ENCODE assay signal across 8 cellular contexts in genomic region chr2:173401716-173402326, GRCh38. TPM values are rescaled to one million over a fixed set of nuclear protein-coding genes. Genes with fewer than 3 reads are reported as not detected.
DNase-seq lines count a peak whose midpoint lies in the region; ATAC-seq, FAIRE-seq and TF ChIP-seq lines count a peak whose summit lies in the region.
"Had no signal": no experiment of that assay in that cellular context is flagged by ENCODE, and none has a peak within 500 bp of the region (broad histone marks: within the 10 kb centered on the region; RNA-seq: fewer than 3 reads in every experiment).

No MANE protein-coding gene starts in this region.

- H3K4me2 ChIP-seq in smooth muscle cell = peak overlapping the region; percentile 82

- TF ChIP-seq CTCF in HFFc6 (IDR thresholded peaks at IDR 0.05) (no peak), glutamatergic neuron (IDR thresholded peaks at IDR 0.05; ENCODE audit: partially characterized antibody, unreplicated experiment) (no peak), smooth muscle cell (IDR thresholded peaks at IDR 0.05; ENCODE audit: borderline replicate concordance, insufficient read depth, poor library complexity, severe bottlenecking) (no peak)

- H3K9me3 Mint-ChIP-seq in HFFc6 = no peaks in the 10 kb centered on the region
- peaks cover 2% of the 10 kb centered on the region for H3K9me3 Mint-ChIP-seq in glutamatergic neuron (ENCODE audit: unreplicated experiment)
- H3K9me3 Mint-ChIP-seq: naive thymus-derived CD8-positive, alpha-beta T cell had no signal

- FAIRE-seq in RCC 7860 (lab: Jason Lieb, UNC) = peak; percentile 80

- H3K4me3 ChIP-seq in smooth muscle cell = peak overlapping the region; percentile 40

- peaks cover 20% of the 10 kb centered on the region for H3K4me1 Mint-ChIP-seq in HFFc6 (ENCODE audit: low read depth)
- H3K4me1 Mint-ChIP-seq in glutamatergic neuron (ENCODE audit: low read depth, unreplicated experiment) = peaks cover 25% of the 10 kb centered on the region

- DNase-seq in HFFc6 (no peak), RCC 7860 (ENCODE audit: low spot score) (peak; percentile 66), glutamatergic neuron (no peak), smooth muscle cell (lab: John Stamatoyannopoulos, UW; ENCODE audit: unreplicated experiment) (no peak), 8988T (no peak)
- no peak for DNase-seq in activated naive CD4-positive, alpha-beta T cell (lab: John Stamatoyannopoulos, UW)

- no peaks in the 10 kb centered on the region for H3K9me3 ChIP-seq in smooth muscle cell (replicated peaks; ENCODE audit: low read depth)

- H3K36me3 Mint-ChIP-seq in HFFc6 (ENCODE audit: low read depth) = no peaks in the 10 kb centered on the region
- H3K36me3 Mint-ChIP-seq in glutamatergic neuron (ENCODE audit: unreplicated experiment) = no peaks in the 10 kb centered on the region
- H3K36me3 Mint-ChIP-seq: naive thymus-derived CD8-positive, alpha-beta T cell had no signal

- H3K27ac Mint-ChIP-seq in HFFc6 (no peak overlapping the region), glutamatergic neuron (ENCODE audit: unreplicated experiment) (no peak overlapping the region)
- H3K27ac Mint-ChIP-seq: naive thymus-derived CD8-positive, alpha-beta T cell had no signal

- peaks cover 68% of the 10 kb centered on the region for H3K27me3 ChIP-seq in smooth muscle cell (ENCODE audit: low read depth)

- no peak overlapping the region for H3K27ac ChIP-seq in smooth muscle cell (ENCODE audit: low read depth)

- H3K27me3 Mint-ChIP-seq in HFFc6 (ENCODE audit: insufficient read depth) = peaks cover 14% of the 10 kb centered on the region
- H3K27me3 Mint-ChIP-seq in glutamatergic neuron (ENCODE audit: unreplicated experiment) = no peaks in the 10 kb centered on the region

- peak overlapping the region; percentile 56 for H2AFZ ChIP-seq in smooth muscle cell (ENCODE audit: low read depth)

- H3K9ac ChIP-seq in smooth muscle cell (ENCODE audit: low read depth) = no peak overlapping the region

- WGBS in smooth muscle cell (ENCODE audit: low lambda C conversion rate) = 6% methylated on average over 7 of the region's 7 CpGs

- no peaks in the 10 kb centered on the region for H3K36me3 ChIP-seq in smooth muscle cell (ENCODE audit: low read depth)

- ATAC-seq in HG03442 (IDR thresholded peaks at IDR 0.05; ENCODE audit: unreplicated experiment) = no peak

- H3K4me3 Mint-ChIP-seq in HFFc6 (peak overlapping the region; percentile 78), glutamatergic neuron (ENCODE audit: unreplicated experiment) (peak overlapping the region; percentile 76)
- H3K4me3 Mint-ChIP-seq: naive thymus-derived CD8-positive, alpha-beta T cell had no signal

- no peaks in the 10 kb centered on the region for H4K20me1 ChIP-seq in smooth muscle cell (ENCODE audit: low read depth)

- no peaks in the 10 kb centered on the region for H3F3A ChIP-seq in smooth muscle cell (ENCODE audit: low read depth)

- peaks cover 6% of the 10 kb centered on the region for H3K4me1 ChIP-seq in smooth muscle cell (ENCODE audit: low read depth)

- H3K79me2 ChIP-seq in smooth muscle cell (ENCODE audit: low read depth) = no peaks in the 10 kb centered on the region

RNA-seq across cellular contexts. Expression of gene CDCA7, which starts 47.1 kb away (rescaled TPM):
- total RNA-seq in HFFc6 (2021; fragmentation: NEBNext Ultra II Directional; extraction: Animal tissue kit (Norgen Biotek cat#: 25700)) = 1 to 10 TPM; 5.9 to 9.1 (median 7.6) TPM
- total RNA-seq in glutamatergic neuron (ENCODE audit: unreplicated experiment) = 3.2 TPM
- total RNA-seq in smooth muscle cell = 3.7 and 7.3 TPM in 2 replicates
- 2.2 and 2.7 TPM in 2 replicates for polyA plus RNA-seq in smooth muscle cell
